1 cellular context compared by ENCODE assay signal in the genomic region with DNA sequence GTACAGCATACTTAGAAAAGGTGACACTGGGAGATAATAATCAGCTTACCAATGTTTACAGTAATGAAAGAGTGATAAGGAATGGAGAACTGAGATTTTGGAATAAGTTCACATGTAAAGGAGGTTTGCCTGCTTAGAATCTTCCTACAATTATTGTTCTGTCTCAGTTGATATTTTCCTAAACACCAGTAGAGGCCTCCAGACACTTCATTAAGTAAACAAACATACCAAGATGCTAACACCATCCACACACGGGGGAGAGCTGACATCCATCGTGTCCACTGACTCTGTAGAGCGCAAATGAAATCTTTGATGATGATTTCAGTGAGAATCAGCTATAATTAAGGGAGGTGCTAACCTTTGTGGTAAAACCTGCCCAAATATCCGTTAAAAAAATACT.
TF ChIP-seq lines count a peak whose summit lies in the region.

No MANE protein-coding gene starts in this region.

TF ChIP-seq in IMR-90, 13 proteins besides CTCF, POLR2A, EP300 and RAD21:
- TF ChIP-seq, protein P1, sequence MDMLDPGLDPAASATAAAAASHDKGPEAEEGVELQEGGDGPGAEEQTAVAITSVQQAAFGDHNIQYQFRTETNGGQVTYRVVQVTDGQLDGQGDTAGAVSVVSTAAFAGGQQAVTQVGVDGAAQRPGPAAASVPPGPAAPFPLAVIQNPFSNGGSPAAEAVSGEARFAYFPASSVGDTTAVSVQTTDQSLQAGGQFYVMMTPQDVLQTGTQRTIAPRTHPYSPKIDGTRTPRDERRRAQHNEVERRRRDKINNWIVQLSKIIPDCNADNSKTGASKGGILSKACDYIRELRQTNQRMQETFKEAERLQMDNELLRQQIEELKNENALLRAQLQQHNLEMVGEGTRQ (IDR thresholded peaks at IDR 0.05; ENCODE audit: low read depth, low read length) = no peak
- no peak for TF ChIP-seq RFX5 (IDR thresholded peaks at IDR 0.05; ENCODE audit: low read depth, low read length)
- no peak for TF ChIP-seq NFE2L2 (IDR thresholded peaks at IDR 0.05; ENCODE audit: low read depth, low read length)
- TF ChIP-seq CHD1 (IDR thresholded peaks at IDR 0.05; ENCODE audit: low read depth, low read length) = no peak
TF ChIP-seq in IMR-90: peak in this region for 0.
